ENCODE assay signal across 8 cellular contexts in the genomic region with DNA sequence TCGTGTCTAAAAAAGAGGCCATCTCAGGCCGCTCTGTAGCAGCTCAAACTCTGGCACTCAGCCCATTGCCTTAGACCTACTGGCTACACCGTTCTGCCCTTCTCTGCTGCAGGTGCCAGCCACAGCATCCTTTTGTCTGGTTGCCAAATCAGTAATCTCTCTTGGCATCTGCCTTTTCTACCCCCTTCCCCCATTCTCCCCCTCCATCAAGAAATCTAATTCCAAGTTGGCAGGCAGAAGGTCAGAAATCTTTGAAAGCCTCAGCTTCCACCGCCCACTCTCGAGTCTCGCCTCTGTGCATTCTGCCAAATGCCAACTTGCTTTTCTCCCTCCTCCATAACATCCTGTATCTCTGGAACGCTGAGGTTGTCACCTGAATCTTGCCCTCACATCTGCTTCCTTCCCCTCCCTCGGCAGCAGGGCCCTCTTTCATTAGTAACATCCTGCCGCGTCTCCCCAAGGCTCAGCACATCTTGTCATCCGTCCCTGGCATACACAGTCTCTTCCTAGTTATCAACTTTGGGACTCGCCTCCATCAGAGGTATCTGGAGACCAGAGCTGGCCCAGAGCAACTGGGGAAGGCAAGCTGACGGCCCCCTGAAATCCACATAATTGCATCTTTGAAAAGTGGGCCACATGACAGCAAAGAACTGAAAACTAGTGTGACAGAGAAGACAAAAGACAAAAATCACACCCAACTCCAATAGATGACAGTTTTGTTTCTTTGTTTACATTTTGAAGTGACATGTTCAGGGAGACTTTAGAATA.
A peak's percentile ranks its signal among the peaks of the same experiment; 100 is the strongest.
DNase-seq lines count a peak whose midpoint lies in the region; ATAC-seq, FAIRE-seq and TF ChIP-seq lines count a peak whose summit lies in the region.

No MANE protein-coding gene starts in this region.

- ATAC-seq in activated naive CD8-positive, alpha-beta T cell treated with anti-CD3 and anti-CD28 coated beads, Interleukin-2, amount 10 ng/mL, durations not matched to agents 7 days and 5 days (ENCODE audit: low read depth): no peak
- peak; percentile 71 for ATAC-seq in SK-N-SH treated with all-trans-retinoic acid at 6 μM for 48 hours
- ATAC-seq in HG02610 (IDR thresholded peaks at IDR 0.05; ENCODE audit: unreplicated experiment): no peak
- no peak for ATAC-seq in HG02763 (IDR thresholded peaks at IDR 0.05; ENCODE audit: unreplicated experiment)
- no peak for ATAC-seq in GM19351 (IDR thresholded peaks at IDR 0.05; ENCODE audit: unreplicated experiment)

- POLR2A ChIA-PET in activated naive CD8-positive, alpha-beta T cell treated with anti-CD3 and anti-CD28 coated beads, Interleukin-2, amount 10 ng/mL, durations not matched to agents 7 days and 5 days (lab: Charles Lee): no interaction called here

- H3K4me1 Mint-ChIP-seq in activated naive CD8-positive, alpha-beta T cell treated with anti-CD3 and anti-CD28 coated beads, Interleukin-2, amount 10 ng/mL, durations not matched to agents 7 days and 5 days: peaks cover 10% of the 10 kb centered on the region
- H3K4me1 Mint-ChIP-seq in activated naive CD8-positive, alpha-beta T cell treated with anti-CD3 and anti-CD28 coated beads for 36 hours: peaks cover 9% of the 10 kb centered on the region

- H3K9me3 Mint-ChIP-seq in activated naive CD8-positive, alpha-beta T cell treated with anti-CD3 and anti-CD28 coated beads, Interleukin-2, amount 10 ng/mL, durations not matched to agents 7 days and 5 days: no peaks in the 10 kb centered on the region
- H3K9me3 Mint-ChIP-seq in activated naive CD8-positive, alpha-beta T cell treated with anti-CD3 and anti-CD28 coated beads for 36 hours: no peaks in the 10 kb centered on the region

- FAIRE-seq in urothelium cell line (lab: Jason Lieb, UNC): peak; percentile 32

- H3K27me3 Mint-ChIP-seq in activated naive CD8-positive, alpha-beta T cell treated with anti-CD3 and anti-CD28 coated beads, Interleukin-2, amount 10 ng/mL, durations not matched to agents 7 days and 5 days: peaks cover 18% of the 10 kb centered on the region
- H3K27me3 Mint-ChIP-seq in activated naive CD8-positive, alpha-beta T cell treated with anti-CD3 and anti-CD28 coated beads for 36 hours: peaks cover 10% of the 10 kb centered on the region

- H3K27ac Mint-ChIP-seq in activated naive CD8-positive, alpha-beta T cell treated with anti-CD3 and anti-CD28 coated beads, Interleukin-2, amount 10 ng/mL, durations not matched to agents 7 days and 5 days: no peak overlapping the region
- no peak overlapping the region for H3K27ac Mint-ChIP-seq in activated naive CD8-positive, alpha-beta T cell treated with anti-CD3 and anti-CD28 coated beads for 36 hours

- peak overlapping the region; percentile 5 for H3K4me3 Mint-ChIP-seq in activated naive CD8-positive, alpha-beta T cell treated with anti-CD3 and anti-CD28 coated beads, Interleukin-2, amount 10 ng/mL, durations not matched to agents 7 days and 5 days
- no peak overlapping the region for H3K4me3 Mint-ChIP-seq in activated naive CD8-positive, alpha-beta T cell treated with anti-CD3 and anti-CD28 coated beads for 36 hours

- DNase-seq in activated naive CD8-positive, alpha-beta T cell treated with anti-CD3 and anti-CD28 coated beads, Interleukin-2, amount 10 ng/mL, durations not matched to agents 7 days and 5 days: peak; percentile 23
- no peak for DNase-seq in activated naive CD8-positive, alpha-beta T cell treated with anti-CD3 and anti-CD28 coated beads for 36 hours
- DNase-seq in head of caudate nucleus (peak in 29 of 42 donors; percentile 2 to 63 (median 33)), urothelium cell line (ENCODE audit: low spot score) (peak; percentile 60)

- no peaks in the 10 kb centered on the region for H3K36me3 Mint-ChIP-seq in activated naive CD8-positive, alpha-beta T cell treated with anti-CD3 and anti-CD28 coated beads, Interleukin-2, amount 10 ng/mL, durations not matched to agents 7 days and 5 days
- H3K36me3 Mint-ChIP-seq in activated naive CD8-positive, alpha-beta T cell treated with anti-CD3 and anti-CD28 coated beads for 36 hours: no peaks in the 10 kb centered on the region

- intact Hi-C loops in head of caudate nucleus (cut with DNase I): loop anchor here (10.0 kb wide), 1 partner anchor 240 kb away; no protein-coding TSS in a partner anchor

TF ChIP-seq in SK-N-SH treated with all-trans-retinoic acid at 6 μM for 48 hours, 23 proteins besides CTCF, POLR2A, EP300 and RAD21:
- peak; percentile 64 for TF ChIP-seq ISL1 (CRISPR knock-in tag; IDR thresholded peaks at IDR 0.05)
- no peak for TF ChIP-seq PPARA (CRISPR knock-in tag; IDR thresholded peaks at IDR 0.05; ENCODE audit: borderline replicate concordance)
